9 cellular contexts compared by ENCODE assay signal in the genomic region with DNA sequence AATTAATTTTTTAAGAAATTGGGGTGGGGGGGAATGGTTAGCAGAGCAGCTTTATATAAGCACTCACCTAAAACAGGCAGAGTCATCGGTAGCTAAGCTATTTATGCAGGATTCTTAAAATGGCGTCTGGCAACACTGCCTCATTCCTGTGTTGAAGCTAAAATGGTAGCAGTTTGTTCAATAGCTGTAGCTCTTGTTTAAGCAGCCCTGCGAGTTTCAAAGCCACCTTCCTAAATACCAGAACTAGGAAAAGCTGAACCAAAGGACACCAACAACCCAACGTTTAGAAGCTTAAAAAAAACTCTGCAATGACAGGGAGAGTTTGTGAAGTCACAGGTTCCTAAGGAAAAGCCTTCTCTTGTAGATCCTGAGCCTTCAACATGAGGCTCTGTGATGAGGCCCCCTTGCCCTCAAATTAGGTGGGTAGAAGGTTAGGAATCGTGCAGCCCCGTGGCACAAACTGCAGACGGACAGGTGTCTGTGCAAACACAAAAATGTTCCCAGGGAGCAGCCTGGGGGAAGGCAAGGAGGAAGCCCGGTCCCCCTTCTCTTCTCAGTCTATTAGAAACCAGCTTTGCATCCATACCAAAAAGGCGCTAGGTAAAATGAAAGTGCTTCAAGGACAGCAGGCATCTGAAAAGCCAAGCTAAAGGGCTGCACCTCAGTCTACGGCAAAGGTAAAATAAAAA. TPM values are rescaled to one million over a fixed set of nuclear protein-coding genes. Genes with fewer than 3 reads are reported as not detected.
DNase-seq lines count a peak whose midpoint lies in the region; ATAC-seq, FAIRE-seq and TF ChIP-seq lines count a peak whose summit lies in the region.
"Had no signal": no experiment of that assay in that cellular context is flagged by ENCODE, and none has a peak within 500 bp of the region (broad histone marks: within the 10 kb centered on the region; RNA-seq: fewer than 3 reads in every experiment).

No MANE protein-coding gene starts in this region.

- H3K27ac Mint-ChIP-seq in activated naive CD8-positive, alpha-beta T cell treated with anti-CD3 and anti-CD28 coated beads for 36 hours: peak overlapping the region; percentile 69

- H3K9ac ChIP-seq in HUES6 (ENCODE audit: low read length): peak overlapping the region; percentile 78
- H3K9ac ChIP-seq in kidney (ENCODE audit: low read length in 2 of 2): peak overlapping the region; percentile 53 to 79

- H3K4me1 Mint-ChIP-seq in activated naive CD8-positive, alpha-beta T cell treated with anti-CD3 and anti-CD28 coated beads for 36 hours: peaks cover 28% of the 10 kb centered on the region

- no peak for FAIRE-seq in kidney (lab: Jason Lieb, UNC)
- FAIRE-seq: endometrium had no signal

- H3K4me3 ChIP-seq in HUES6 (ENCODE audit: low read depth, low read length) (peak overlapping the region; percentile 54; the same call in 1 of the 2 replicates), kidney (ENCODE audit: low read length in 2 of 2) (peak overlapping the region; percentile 33), upper lobe of right lung (peak overlapping the region; percentile 30)

- no peak for ATAC-seq in upper lobe of right lung
- no peak for ATAC-seq in HG02870 (IDR thresholded peaks at IDR 0.05; ENCODE audit: unreplicated experiment)

- peak; percentile 39 for DNase-seq in ACHN
- no peak for DNase-seq in activated naive CD8-positive, alpha-beta T cell treated with anti-CD3 and anti-CD28 coated beads for 36 hours
- DNase-seq in kidney: no peak
- no peak for DNase-seq in upper lobe of right lung
- DNase-seq in activated gamma-delta T cell (lab: John Stamatoyannopoulos, UW): no peak
- DNase-seq in HCEC 1CT: no peak

- H3K9me3 Mint-ChIP-seq in activated naive CD8-positive, alpha-beta T cell treated with anti-CD3 and anti-CD28 coated beads for 36 hours: no peaks in the 10 kb centered on the region

- peak overlapping the region; percentile 71 for H3K4me3 Mint-ChIP-seq in activated naive CD8-positive, alpha-beta T cell treated with anti-CD3 and anti-CD28 coated beads for 36 hours

- H3K27me3 Mint-ChIP-seq in activated naive CD8-positive, alpha-beta T cell treated with anti-CD3 and anti-CD28 coated beads for 36 hours: no peaks in the 10 kb centered on the region

- H3K27me3 ChIP-seq in HUES6 (ENCODE audit: control insufficient read depth, insufficient read depth, low read length): no peaks in the 10 kb centered on the region
- H3K27me3 ChIP-seq in upper lobe of right lung: no peaks in the 10 kb centered on the region

- H3K27ac ChIP-seq in HUES6 (ENCODE audit: low read depth, low read length) (peak overlapping the region; percentile 95), kidney (ENCODE audit: low read depth in 2 of 2, low read length in 2 of 2) (peak overlapping the region; percentile 89 to 100), upper lobe of right lung (peak overlapping the region; percentile 98)

- H3K4me1 ChIP-seq in HUES6 (ENCODE audit: control insufficient read depth, insufficient read depth, low read length): peaks cover 97% of the 10 kb centered on the region
- peaks cover 75 to 94% of the 10 kb centered on the region in 2 donors for H3K4me1 ChIP-seq in kidney (ENCODE audit: control insufficient read depth in 1 of 2, insufficient read depth in 1 of 2, low read depth in 1 of 2, low read length in 2 of 2)
- H3K4me1 ChIP-seq in upper lobe of right lung: peaks cover 95% of the 10 kb centered on the region

- H3K9me3 ChIP-seq in HUES6 (ENCODE audit: control insufficient read depth, insufficient read depth, low read depth, low read length): no peaks in the 10 kb centered on the region
- H3K9me3 ChIP-seq in kidney (ENCODE audit: control insufficient read depth in 1 of 2, low read length in 2 of 2): no peaks in the 10 kb centered on the region
- no peaks in the 10 kb centered on the region for H3K9me3 ChIP-seq in upper lobe of right lung

- peaks cover 32% of the 10 kb centered on the region for H3K36me3 ChIP-seq in HUES6 (ENCODE audit: control insufficient read depth, insufficient read depth, low read length)
- no peaks in the 10 kb centered on the region for H3K36me3 ChIP-seq in kidney (ENCODE audit: control insufficient read depth in 1 of 2, insufficient read depth in 2 of 2, low read length in 2 of 2)
- peaks cover 8% of the 10 kb centered on the region for H3K36me3 ChIP-seq in upper lobe of right lung

- TF ChIP-seq CTCF in kidney (IDR thresholded peaks at IDR 0.05; ENCODE audit: borderline replicate concordance, extremely low read depth, insufficient read depth) (no peak), upper lobe of right lung (IDR thresholded peaks at IDR 0.05) (no peak)

- in situ Hi-C loops in ACHN (cut with HindIII; ENCODE audit: low pct_ligation_motif_present, low pct_unique_long_range_greater_than_20kb, low sequenced_read_pairs): no loop called here

- intact Hi-C loops in kidney (cut with DNase I) (no loop called here), upper lobe of right lung (cut with DNase I) (no loop called here)

- peaks cover 32% of the 10 kb centered on the region for H3K36me3 Mint-ChIP-seq in activated naive CD8-positive, alpha-beta T cell treated with anti-CD3 and anti-CD28 coated beads for 36 hours

RNA-seq across cellular contexts. Expression of a gene that starts 4.7 kb away (rescaled TPM):
- total RNA-seq in activated naive CD8-positive, alpha-beta T cell treated with anti-CD3 and anti-CD28 coated beads for 36 hours: 10 to 100 TPM; 28.8 to 29.8 TPM
- 37.5 TPM for total RNA-seq in kidney
- polyA plus RNA-seq in kidney (ENCODE audit: insufficient read depth, low read depth, low replicate concordance): 10.5 TPM
- total RNA-seq in upper lobe of right lung: 45.7 TPM
